20 cellular contexts compared by ENCODE assay signal in the genomic region with DNA sequence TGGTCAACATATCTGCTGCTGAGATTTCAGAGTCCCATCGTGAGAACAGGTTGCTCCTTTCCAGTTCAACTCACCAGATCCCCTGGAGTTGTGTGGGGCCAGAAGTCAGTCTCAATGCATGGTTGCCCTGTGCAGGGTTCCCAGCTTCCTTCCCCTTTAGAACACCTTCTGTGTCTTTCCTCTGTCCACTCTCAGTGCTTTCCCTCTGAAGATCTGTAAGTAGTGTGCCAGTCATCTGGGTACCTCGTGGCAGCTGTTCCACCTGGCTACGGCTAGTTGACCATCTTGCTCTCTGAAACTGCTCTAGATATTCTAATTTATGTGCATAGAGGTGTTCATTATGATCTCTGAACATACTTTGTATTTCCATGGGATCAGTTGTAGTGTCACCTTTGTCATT. TPM values are rescaled to one million over a fixed set of nuclear protein-coding genes. Genes with fewer than 3 reads are reported as not detected.
DNase-seq lines count a peak whose midpoint lies in the region; ATAC-seq and TF ChIP-seq lines count a peak whose summit lies in the region.
"Had no signal": no experiment of that assay in that cellular context is flagged by ENCODE, and none has a peak within 500 bp of the region (broad histone marks: within the 10 kb centered on the region; RNA-seq: fewer than 3 reads in every experiment).

No MANE protein-coding gene starts in this region.

- H3K9me3 Mint-ChIP-seq in nephron progenitor cell: no peaks in the 10 kb centered on the region
- peaks cover 7% of the 10 kb centered on the region for H3K9me3 Mint-ChIP-seq in stimulated activated effector memory CD8-positive, alpha-beta T cell treated with anti-CD3 and anti-CD28 coated beads, Interleukin-12 subunit alpha, Interleukin-12 subunit beta, amount 100 ng/mL, for 72 hours

- DNase-seq in nephron progenitor cell: no peak
- no peak for DNase-seq in stimulated activated effector memory CD8-positive, alpha-beta T cell treated with anti-CD3 and anti-CD28 coated beads, Interleukin-12 subunit alpha, Interleukin-12 subunit beta, amount 100 ng/mL, for 72 hours (ENCODE audit: low spot score in 2 of 2)
- DNase-seq in MV-4-11 (lab: John Stamatoyannopoulos, UW): no peak
- no peak for DNase-seq in mammary epithelial cell
- DNase-seq: C1 segment of cervical spinal cord; Calu3; CD4-positive, alpha-beta memory T cell; COR-L47; DMS53; DMS79 treated with DMSO at 0.1 percent for 48 hours; GM23248; H9 had no signal

- H3K4me3 Mint-ChIP-seq in nephron progenitor cell: no peak overlapping the region
- no peak overlapping the region for H3K4me3 Mint-ChIP-seq in stimulated activated effector memory CD8-positive, alpha-beta T cell treated with anti-CD3 and anti-CD28 coated beads, Interleukin-12 subunit alpha, Interleukin-12 subunit beta, amount 100 ng/mL, for 72 hours
- H3K4me3 Mint-ChIP-seq: CD4-positive, alpha-beta memory T cell; H9 had no signal

- TF ChIP-seq CTCF in OCI-LY3 (IDR thresholded peaks at IDR 0.05; ENCODE audit: low read depth, low read length): no peak
- TF ChIP-seq CTCF in nephron progenitor cell (IDR thresholded peaks at IDR 0.05): no peak
- no peak for TF ChIP-seq CTCF in mammary epithelial cell (conservative IDR thresholded peaks at IDR 0.05 in 1 of 2, IDR thresholded peaks at IDR 0.05 in 1 of 2; ENCODE audit: extremely low read depth in 1 of 2, insufficient read depth in 1 of 2, low read depth in 1 of 2, low read length in 2 of 2)

- H3K36me3 ChIP-seq in OCI-LY3 (replicated peaks; ENCODE audit: low read depth, low read length) (no peaks in the 10 kb centered on the region), mammary epithelial cell (ENCODE audit: insufficient read depth, low read length) (no peaks in the 10 kb centered on the region)

- in situ Hi-C loops in mammary epithelial cell (cut with MboI; ENCODE audit: low sequenced_read_pairs in 2 of 2): no loop called here

- H4K20me1 ChIP-seq in OCI-LY3 (ENCODE audit: insufficient read depth, low read length) (no peaks in the 10 kb centered on the region), mammary epithelial cell (ENCODE audit: insufficient read depth, low read length) (no peaks in the 10 kb centered on the region)

- no peaks in the 10 kb centered on the region for H3K9me3 ChIP-seq in OCI-LY3 (ENCODE audit: insufficient read depth, low read length)
- H3K9me3 ChIP-seq in mammary epithelial cell (replicated peaks; ENCODE audit: insufficient read depth, low read length): no peaks in the 10 kb centered on the region

- H3K79me2 ChIP-seq in OCI-LY3 (ENCODE audit: low read length) (no peaks in the 10 kb centered on the region), mammary epithelial cell (ENCODE audit: insufficient read depth, low read length) (no peaks in the 10 kb centered on the region)

- WGBS in mammary epithelial cell (ENCODE audit: low coverage, missing lambda C conversion rate): 86% methylated on average over 3 of the region's 3 CpGs

- H3K4me3 ChIP-seq in OCI-LY3 (ENCODE audit: low read length): no peak overlapping the region
- H3K4me3 ChIP-seq in mammary epithelial cell (replicated peaks in 1 of 3; ENCODE audit: insufficient read depth in 1 of 3, low read depth in 2 of 3, low read length in 3 of 3): no peak overlapping the region
- H3K4me3 ChIP-seq: GM23248 had no signal

- H3K4me2 ChIP-seq in OCI-LY3 (ENCODE audit: low read length) (0 out of 2 replicates have a peak overlapping the region, but pooled peaks have one; percentile 2), mammary epithelial cell (ENCODE audit: insufficient read depth, low read depth, low read length) (no peak overlapping the region)

- H3K27ac Mint-ChIP-seq in nephron progenitor cell: peak overlapping the region; percentile 37
- H3K27ac Mint-ChIP-seq in stimulated activated effector memory CD8-positive, alpha-beta T cell treated with anti-CD3 and anti-CD28 coated beads, Interleukin-12 subunit alpha, Interleukin-12 subunit beta, amount 100 ng/mL, for 72 hours: no peak overlapping the region
- H3K27ac Mint-ChIP-seq: CD4-positive, alpha-beta memory T cell; H9 had no signal

- intact Hi-C loops in mammary epithelial cell (cut with micrococcal nuclease): no loop called here

- H3K27me3 ChIP-seq in OCI-LY3 (ENCODE audit: low read depth, low read length): no peaks in the 10 kb centered on the region
- no peaks in the 10 kb centered on the region for H3K27me3 ChIP-seq in mammary epithelial cell (ENCODE audit: insufficient read depth, low read length)

- H3K4me1 ChIP-seq in OCI-LY3 (ENCODE audit: low read length): peaks cover 34% of the 10 kb centered on the region
- no peaks in the 10 kb centered on the region for H3K4me1 ChIP-seq in mammary epithelial cell (ENCODE audit: insufficient read depth, low read length)

- CTCF ChIA-PET in mammary epithelial cell (lab: Charles Lee; ENCODE audit: low non-redundant PET): no interaction called here

- H3K27me3 Mint-ChIP-seq in nephron progenitor cell (ENCODE audit: low read depth, poor library complexity): peaks cover 3% of the 10 kb centered on the region

- H3K27ac ChIP-seq in OCI-LY3 (ENCODE audit: low read length) (no peak overlapping the region), mammary epithelial cell (ENCODE audit: insufficient read depth, low read depth, low read length) (no peak overlapping the region)
- H3K27ac ChIP-seq: GM23248 had no signal

- H3K9ac ChIP-seq in OCI-LY3 (ENCODE audit: low read length) (no peak overlapping the region), mammary epithelial cell (ENCODE audit: insufficient read depth, low read length) (no peak overlapping the region)
- H3K9ac ChIP-seq: GM23248 had no signal

- ATAC-seq in stimulated activated effector memory CD8-positive, alpha-beta T cell treated with anti-CD3 and anti-CD28 coated beads, Interleukin-12 subunit alpha, Interleukin-12 subunit beta, amount 100 ng/mL, for 72 hours: peak; percentile 16
- no peak for ATAC-seq in GM19035 (IDR thresholded peaks at IDR 0.05; ENCODE audit: unreplicated experiment)
- ATAC-seq: HCT116 had no signal

- H3K36me3 Mint-ChIP-seq in nephron progenitor cell (ENCODE audit: low read depth): no peaks in the 10 kb centered on the region
- no peaks in the 10 kb centered on the region for H3K36me3 Mint-ChIP-seq in stimulated activated effector memory CD8-positive, alpha-beta T cell treated with anti-CD3 and anti-CD28 coated beads, Interleukin-12 subunit alpha, Interleukin-12 subunit beta, amount 100 ng/mL, for 72 hours
- H3K36me3 Mint-ChIP-seq: CD4-positive, alpha-beta memory T cell had no signal

- H2AFZ ChIP-seq in OCI-LY3 (ENCODE audit: low read depth, low read length) (no peak overlapping the region), mammary epithelial cell (ENCODE audit: low read depth, low read length) (no peak overlapping the region)
- H2AFZ ChIP-seq: GM23248 had no signal

- BruUV-seq in mammary epithelial cell (replicated peaks; lab: Mats Ljungman, UMichigan): no TSS peak

- dilution Hi-C loops in mammary epithelial cell (cut with HindIII; ENCODE audit: low sequenced_read_pairs): no loop called here

- H3K4me1 Mint-ChIP-seq in nephron progenitor cell: no peaks in the 10 kb centered on the region
- no peaks in the 10 kb centered on the region for H3K4me1 Mint-ChIP-seq in stimulated activated effector memory CD8-positive, alpha-beta T cell treated with anti-CD3 and anti-CD28 coated beads, Interleukin-12 subunit alpha, Interleukin-12 subunit beta, amount 100 ng/mL, for 72 hours
- H3K4me1 Mint-ChIP-seq: CD4-positive, alpha-beta memory T cell had no signal

RNA-seq across cellular contexts. Expression of a gene that starts 36.1 kb away (rescaled TPM):
- total RNA-seq in mammary epithelial cell: not detected
- polyA plus RNA-seq in mammary epithelial cell: not detected
- polyA minus RNA-seq in mammary epithelial cell: not detected
- total RNA-seq: A172; A673; Calu3; CD4-positive, alpha-beta memory T cell; Daoy; GM23248; H4; H9 had no signal
- polyA plus RNA-seq: BJ, GM23248 had no signal

RNA-seq across cellular contexts. Expression of a gene that starts 38.8 kb away (rescaled TPM):
- under 1 TPM in 1 of 2 donors, not detected in 1; 0.17 TPM for total RNA-seq in mammary epithelial cell
- not detected for polyA plus RNA-seq in mammary epithelial cell
- polyA minus RNA-seq in mammary epithelial cell: not detected
- total RNA-seq: A172; A673; Calu3; CD4-positive, alpha-beta memory T cell; Daoy; GM23248; H4; H9 had no signal
- polyA plus RNA-seq: BJ; CD4-positive, alpha-beta memory T cell; GM23248 had no signal
